Comparison of ENCODE assay signal across 5 cellular contexts in genomic region chr1:161458174-161458775, GRCh38. TPM values are rescaled to one million over a fixed set of nuclear protein-coding genes. Genes with fewer than 3 reads are reported as not detected.
"Had no signal": no experiment of that assay in that cellular context is flagged by ENCODE, and none has a peak within 500 bp of the region (broad histone marks: within the 10 kb centered on the region; RNA-seq: fewer than 3 reads in every experiment).

No MANE protein-coding gene starts in this region.

RNA-seq across cellular contexts. Expression of gene FCGR2A, which starts 47.0 kb away (rescaled TPM):
- total RNA-seq: endothelial cell of umbilical vein, epithelial cell of proximal tubule, mammary epithelial cell, myocyte had no signal
- polyA plus RNA-seq: endothelial cell of umbilical vein, neural cell had no signal
